ENCODE assay signal across 8 cellular contexts in genomic region chr16:69965661-69966054, GRCh38. TPM values are rescaled to one million over a fixed set of nuclear protein-coding genes. Genes with fewer than 3 reads are reported as not detected.
DNase-seq lines count a peak whose midpoint lies in the region; ATAC-seq and TF ChIP-seq lines count a peak whose summit lies in the region.
"Not testable (repeated sequence)": the region's sequence is repeated elsewhere in the genome, so short reads cannot be mapped to it uniquely, and the experiment has no call there.

No MANE protein-coding gene starts in this region.

- not testable (repeated sequence) for H3K18ac ChIP-seq in neuronal stem cell (ENCODE audit: low read length)

- H3K4me1 Mint-ChIP-seq in endodermal cell = not testable (repeated sequence)

- not testable (repeated sequence) for H3K4me1 ChIP-seq in Panc1 (ENCODE audit: control insufficient read depth, insufficient read depth, low read length); endodermal cell (ENCODE audit: control insufficient read depth, insufficient read depth, low read length); left ventricle myocardium inferior; right lobe of liver; neuronal stem cell (ENCODE audit: control insufficient read depth in 2 of 2, insufficient read depth in 1 of 2, low read depth in 1 of 2, low read length in 2 of 2); urinary bladder (ENCODE audit: insufficient read depth)

- H3K27ac Mint-ChIP-seq in endodermal cell = not testable (repeated sequence)

- not testable (repeated sequence) for H3K14ac ChIP-seq in neuronal stem cell (ENCODE audit: low read length)

- in situ Hi-C loops in Panc1 (cut with HindIII; ENCODE audit: low pct_unique_long_range_greater_than_20kb, low sequenced_read_pairs) = not testable (repeated sequence)

- not testable (repeated sequence) for TF ChIP-seq POLR2A in right lobe of liver (IDR thresholded peaks at IDR 0.05)

- H2BK120ac ChIP-seq in neuronal stem cell (ENCODE audit: low read depth, low read length) = not testable (repeated sequence)

- H3K9me3 Mint-ChIP-seq in endodermal cell = not testable (repeated sequence)

- H2BK15ac ChIP-seq in neuronal stem cell (ENCODE audit: low read length) = not testable (repeated sequence)

- not testable (repeated sequence) for H3K23ac ChIP-seq in neuronal stem cell (ENCODE audit: low read depth, low read length, poor library complexity)

- H3K36me3 ChIP-seq in Panc1 (ENCODE audit: control insufficient read depth, insufficient read depth, low read length); endodermal cell (ENCODE audit: control insufficient read depth, insufficient read depth, low read length); left ventricle myocardium inferior; right lobe of liver; neuronal stem cell (replicated peaks in 1 of 2; ENCODE audit: control insufficient read depth in 2 of 2, insufficient read depth in 2 of 2, low read length in 2 of 2); urinary bladder (ENCODE audit: insufficient read depth): not testable (repeated sequence)

- not testable (repeated sequence) for H2AFZ ChIP-seq in neuronal stem cell (ENCODE audit: low read length)

- not testable (repeated sequence) for H3K27ac ChIP-seq in Panc1 (ENCODE audit: low read length); endodermal cell (ENCODE audit: low read depth, low read length); neuronal stem cell (replicated peaks; ENCODE audit: low read length); urinary bladder (ENCODE audit: low read depth)
- H3K27ac ChIP-seq in left ventricle myocardium inferior (replicated peaks) (peak overlapping the region; percentile 84), right lobe of liver (peak overlapping the region in 1 of 3 donors; percentile 54), skin epidermis (peak overlapping the region in 7 of 21 experiments; percentile 14 to 86 (median 69))

- CTCF ChIA-PET in Panc1 (lab: Charles Lee) = not testable (repeated sequence)

- H3K79me1 ChIP-seq in neuronal stem cell (ENCODE audit: low read depth, low read length) = not testable (repeated sequence)

- not testable (repeated sequence) for H3K27me3 Mint-ChIP-seq in endodermal cell (ENCODE audit: insufficient read depth)

- intact Hi-C loops in Panc1 (cut with micrococcal nuclease; ENCODE audit: unreplicated experiment); left ventricle myocardium inferior (cut with micrococcal nuclease); right lobe of liver (cut with DNase I): not testable (repeated sequence)

- H3K27me3 ChIP-seq in Panc1 (ENCODE audit: control insufficient read depth, insufficient read depth, low read length); endodermal cell (ENCODE audit: control insufficient read depth, insufficient read depth, low read length, poor library complexity, severe bottlenecking); left ventricle myocardium inferior (ENCODE audit: low read depth); right lobe of liver; neuronal stem cell (ENCODE audit: control insufficient read depth in 3 of 3, insufficient read depth in 3 of 3, low read depth in 1 of 3, low read length in 3 of 3): not testable (repeated sequence)

- H3K9ac ChIP-seq in endodermal cell (ENCODE audit: extremely low read depth, low read length, poor library complexity, severe bottlenecking); neuronal stem cell (ENCODE audit: low read depth, low read length, poor library complexity): not testable (repeated sequence)

- not testable (repeated sequence) for H2AK5ac ChIP-seq in neuronal stem cell (ENCODE audit: low read depth, low read length)

- not testable (repeated sequence) for H4K91ac ChIP-seq in neuronal stem cell (ENCODE audit: low read depth, low read length, poor library complexity)

- H3K36me3 Mint-ChIP-seq in endodermal cell (ENCODE audit: low read depth) = not testable (repeated sequence)

- not testable (repeated sequence) for TF ChIP-seq CTCF in Panc1 (IDR thresholded peaks at IDR 0.05); endodermal cell (conservative IDR thresholded peaks at IDR 0.05); left ventricle myocardium inferior (IDR thresholded peaks at IDR 0.05; ENCODE audit: borderline replicate concordance); right lobe of liver (IDR thresholded peaks at IDR 0.05)

- ATAC-seq in Panc1 = peak; percentile 82
- ATAC-seq in right lobe of liver = peak; percentile 14 to 59 (median 36)

- H3K9me3 ChIP-seq in Panc1 (ENCODE audit: control insufficient read depth, insufficient read depth, low read depth, low read length); endodermal cell (ENCODE audit: control insufficient read depth, low read length); left ventricle myocardium inferior (replicated peaks); right lobe of liver; neuronal stem cell (replicated peaks in 1 of 2; ENCODE audit: control insufficient read depth in 2 of 2, insufficient read depth in 1 of 2, low read depth in 1 of 2, low read length in 2 of 2): not testable (repeated sequence)

- H3K4me3 Mint-ChIP-seq in endodermal cell = peak overlapping the region; percentile 44

- not testable (repeated sequence) for H2BK5ac ChIP-seq in neuronal stem cell (ENCODE audit: low read length)

- H3K4ac ChIP-seq in neuronal stem cell (ENCODE audit: low read length) = not testable (repeated sequence)

- H3K4me3 ChIP-seq in Panc1 (ENCODE audit: low read depth in 2 of 2, low read length in 2 of 2) = peak overlapping the region; percentile 24 to 27; a peak in 3 of 4 replicates
- H3K4me3 ChIP-seq in endodermal cell (ENCODE audit: low read length); neuronal stem cell (ENCODE audit: low read length in 2 of 2): not testable (repeated sequence)
- H3K4me3 ChIP-seq in left ventricle myocardium inferior = peak overlapping the region; percentile 70
- H3K4me3 ChIP-seq in right lobe of liver = peak overlapping the region in 1 of 3 donors; percentile 56
- H3K4me3 ChIP-seq in skin epidermis = peak overlapping the region; percentile 21 to 42 (median 28)
- peak overlapping the region; percentile 46 for H3K4me3 ChIP-seq in urinary bladder (ENCODE audit: low read depth, low read length)

- WGBS in endodermal cell (ENCODE audit: insufficient coverage in 1 of 2, insufficient read length in 1 of 2), 2 experiments = no CpG with 5 or more reads among the region's 24 CpGs
- WGBS in right lobe of liver (ENCODE audit: insufficient coverage, low coverage, low lambda C conversion rate, missing lambda C conversion rate) = 33% methylated on average over 1 of the region's 24 CpGs
- WGBS in neuronal stem cell (ENCODE audit: extremely low coverage in 2 of 2, insufficient read length in 2 of 2, insufficient replicate concordance in 1 of 2), 2 donors = no CpG with 5 or more reads among the region's 24 CpGs
- WGBS in urinary bladder = no CpG with 5 or more reads among the region's 24 CpGs

- not testable (repeated sequence) for H4K8ac ChIP-seq in neuronal stem cell (ENCODE audit: low read depth, low read length)

- H2BK12ac ChIP-seq in neuronal stem cell (ENCODE audit: low read length) = not testable (repeated sequence)

- POLR2A ChIA-PET in Panc1 (lab: Charles Lee) = not testable (repeated sequence)

- H3K4me2 ChIP-seq in neuronal stem cell (ENCODE audit: insufficient read depth, low read length, poor library complexity, severe bottlenecking) = peak overlapping the region; percentile 18

- not testable (repeated sequence) for BruUV-seq in Panc1 (replicated peaks; lab: Mats Ljungman, UMichigan)

- peak; percentile 8 for DNase-seq in DMS53 (lab: John Stamatoyannopoulos, UW)
- not testable (repeated sequence) for DNase-seq in Panc1 (ENCODE audit: low read depth, low spot score); left ventricle myocardium inferior; right lobe of liver; neuronal stem cell (ENCODE audit: low spot score)
- peak; percentile 48 for DNase-seq in endodermal cell

RNA-seq across cellular contexts. Expression of gene CLEC18A, which starts 14.5 kb away (rescaled TPM):
- 0.46 TPM for total RNA-seq in Panc1 (2021; ENCODE audit: unreplicated experiment)
- 0.79 TPM for polyA plus RNA-seq in Panc1 (2012; ENCODE audit: insufficient read length)
- 1 to 10 TPM; 2.0 to 2.2 TPM for total RNA-seq in endodermal cell
- 10.1 TPM for polyA plus RNA-seq in endodermal cell (2013, experiment 1 of 2)
- 14.7 TPM for polyA plus RNA-seq in endodermal cell (2013, experiment 2 of 2)
- 0.22 TPM for total RNA-seq in left ventricle myocardium inferior
- total RNA-seq in right lobe of liver = 1 to 10 TPM in 1 of 6 experiments, under 1 TPM in 3, not detected in 2; 0.11 to 1.1 (median 0.79) TPM
- 8.0 TPM for polyA plus RNA-seq in neuronal stem cell (2013, experiment 1 of 2)
- polyA plus RNA-seq in neuronal stem cell (2013, experiment 2 of 2) = 7.0 TPM
- 1.7 TPM for total RNA-seq in urinary bladder
- polyA plus RNA-seq in urinary bladder = 0.33 TPM
